In genomic region chr2:178194600-178195389, GRCh38 we compare ENCODE assay signal across 8 cellular contexts. TPM values are rescaled to one million over a fixed set of nuclear protein-coding genes. Genes with fewer than 3 reads are reported as not detected.
DNase-seq lines count a peak whose midpoint lies in the region; ATAC-seq, FAIRE-seq and TF ChIP-seq lines count a peak whose summit lies in the region.

No MANE protein-coding gene starts in this region.

- H3K4me3 ChIP-seq in coronary artery = peak overlapping the region; percentile 92

- H3K4me3 Mint-ChIP-seq in CD14-positive monocyte = peak overlapping the region; percentile 69 to 89

- ATAC-seq in GM19372 (IDR thresholded peaks at IDR 0.05; ENCODE audit: low read depth, unreplicated experiment) (peak; percentile 4), left colon (peak; percentile 25)

- H3K27me3 Mint-ChIP-seq in CD14-positive monocyte (ENCODE audit: low read depth in 3 of 3) = peaks cover 55 to 75% (median 57%) of the 10 kb centered on the region in 3 donors

- DNase-seq in CD14-positive monocyte (ENCODE audit: low spot score) (no peak), HT1080 (ENCODE audit: low read depth) (peak; percentile 60), SW480 (ENCODE audit: low spot score) (peak; percentile 75), coronary artery (ENCODE audit: low spot score) (peak; percentile 76), left colon (peak; percentile 27 to 36), D721Med (ENCODE audit: insufficient read length, low spot score) (no peak)
- peak; percentile 6 for DNase-seq in stimulated activated CD4-positive, alpha-beta T cell treated with anti-CD3 and anti-CD28 coated beads, Interleukin-1b, Interleukin-23, amount 100 ng/mL, for 48 hours

- no peak for FAIRE-seq in D721Med (lab: Jason Lieb, UNC)

- H3K36me3 Mint-ChIP-seq in CD14-positive monocyte = no peaks in the 10 kb centered on the region

- TF ChIP-seq CTCF in CD14-positive monocyte (IDR thresholded peaks at IDR 0.05) (no peak), coronary artery (IDR thresholded peaks at IDR 0.05) (no peak), D721Med (IDR thresholded peaks at IDR 0.05; ENCODE audit: insufficient read depth, missing control alignments) (no peak)

- H3K4me1 Mint-ChIP-seq in CD14-positive monocyte = peaks cover 15% of the 10 kb centered on the region

- no peak overlapping the region for H3K27ac Mint-ChIP-seq in CD14-positive monocyte

- peaks cover 0 to 6% (median 2%) of the 10 kb centered on the region in 7 donors for H3K9me3 Mint-ChIP-seq in CD14-positive monocyte

- intact Hi-C loops in CD14-positive monocyte (cut with micrococcal nuclease) (no loop called here), left colon (cut with DNase I, micrococcal nuclease) (loop anchor here in 1 of 2 donors (10.0 kb wide), 1 partner anchor 60 kb away; no protein-coding TSS in a partner anchor)

- peak overlapping the region; percentile 79 to 87 for H3K27ac ChIP-seq in coronary artery

RNA-seq across cellular contexts. Expression of gene OSBPL6, which starts 0.5 kb away (rescaled TPM):
- polyA plus RNA-seq in CD14-positive monocyte = not detected
- 8.7 and 18.3 TPM in 2 replicates for total RNA-seq in HT1080 (2014; rRNA removed; shearing (Covaris generic))
- 18.2 and 24.3 TPM in 2 replicates for polyA plus RNA-seq in HT1080 (2015; cell fraction: cytosol; rRNA removed)
- 17.6 and 22.2 TPM in 2 replicates for polyA plus RNA-seq in HT1080 (2015; cell fraction: nucleus; rRNA removed)
- 1 to 10 TPM; 1.8 to 1.9 TPM for total RNA-seq in left colon

Comparison
In these comparisons a context has a peak if more than half of its experiments do, and no peak if none do; other contexts are left out.
1. DNase-seq: peak in HT1080 (single experiment), SW480 (single experiment), coronary artery (single experiment), left colon (2 of 2) and stimulated activated CD4-positive, alpha-beta T cell treated with anti-CD3 and anti-CD28 coated beads, Interleukin-1b, Interleukin-23, amount 100 ng/mL, for 48 hours (single experiment); none in CD14-positive monocyte (single experiment) and D721Med (single experiment).